Comparison of ENCODE assay signal across 8 cellular contexts in the genomic region with DNA sequence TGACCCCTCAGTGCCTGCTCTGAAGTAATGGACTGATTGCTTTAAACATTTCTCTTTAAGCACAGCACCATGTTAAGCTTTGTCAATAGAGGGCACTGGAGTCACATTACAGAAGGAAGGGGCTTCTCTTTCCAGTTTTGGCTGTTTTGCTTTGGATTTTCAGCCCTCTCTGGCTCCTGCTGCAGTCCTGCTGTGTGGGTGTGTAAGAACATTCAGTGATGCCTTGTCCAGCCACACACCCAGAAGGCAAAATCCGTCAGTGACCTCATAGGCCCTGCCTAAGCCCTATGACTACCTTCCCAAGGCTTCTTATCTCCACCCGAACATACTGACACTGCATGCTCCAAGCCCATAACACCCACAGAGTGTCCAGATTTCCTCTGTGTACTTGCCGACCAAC.
DNase-seq lines count a peak whose midpoint lies in the region; ATAC-seq and TF ChIP-seq lines count a peak whose summit lies in the region.

No MANE protein-coding gene starts in this region.

- H2BK15ac ChIP-seq in mesenchymal stem cell (ENCODE audit: low read depth, poor library complexity, severe bottlenecking): peak overlapping the region; percentile 21

- peak overlapping the region; percentile 12 to 96 for H2BK12ac ChIP-seq in mesenchymal stem cell (ENCODE audit: low read length in 2 of 2)

- no peak overlapping the region for H2AK5ac ChIP-seq in mesenchymal stem cell (ENCODE audit: low read length, severe bottlenecking)

- no peak overlapping the region for H2BK120ac ChIP-seq in mesenchymal stem cell (ENCODE audit: low read depth, low read length)

- H3K4me2 ChIP-seq in mesenchymal stem cell (ENCODE audit: low read length, poor library complexity, severe bottlenecking): no peak overlapping the region

- peak overlapping the region; percentile 9 to 89 for H3K4ac ChIP-seq in mesenchymal stem cell (ENCODE audit: low read depth in 1 of 2, low read length in 2 of 2)

- H3K36me3 ChIP-seq in GM06990 (ENCODE audit: control insufficient read depth, insufficient read depth, low read length) (no peaks in the 10 kb centered on the region), mesenchymal stem cell (ENCODE audit: control insufficient read depth in 1 of 2, insufficient read depth in 2 of 2, low read depth in 1 of 2, low read length in 2 of 2) (no peaks in the 10 kb centered on the region)

- no peak overlapping the region for H3K4me3 Mint-ChIP-seq in chondrocyte (ENCODE audit: unreplicated experiment)

- H3K9me3 ChIP-seq in mesenchymal stem cell (ENCODE audit: control insufficient read depth, low read length): no peaks in the 10 kb centered on the region

- H3K36me3 Mint-ChIP-seq in chondrocyte (ENCODE audit: low read depth): no peaks in the 10 kb centered on the region

- no peak for ATAC-seq in HG02840 (IDR thresholded peaks at IDR 0.05; ENCODE audit: low FRiP score, unreplicated experiment)

- H4K91ac ChIP-seq in mesenchymal stem cell (ENCODE audit: low read length): peak overlapping the region; percentile 70

- TF ChIP-seq CTCF in GM06990 (IDR thresholded peaks at IDR 0.05; ENCODE audit: insufficient read depth, low read length, poor library complexity, severe bottlenecking) (peak; percentile 55), HFF-Myc (IDR thresholded peaks at IDR 0.05; ENCODE audit: low read depth, low read length, missing control alignments) (peak; percentile 64), chondrocyte (IDR thresholded peaks at IDR 0.05) (peak; percentile 89)

- no peaks in the 10 kb centered on the region for H3K27me3 Mint-ChIP-seq in chondrocyte (ENCODE audit: low read depth)

- H3K14ac ChIP-seq in mesenchymal stem cell (ENCODE audit: low read length in 2 of 2): no peak overlapping the region

- no peaks in the 10 kb centered on the region for H3K9me3 Mint-ChIP-seq in chondrocyte (ENCODE audit: low read depth)

- DNase-seq in GM06990 (ENCODE audit: extremely low read depth, insufficient read length) (peak; percentile 25), HFF-Myc (ENCODE audit: extremely low read depth, low read depth) (peak; percentile 56), NCI-H446 (lab: John Stamatoyannopoulos, UW) (peak; percentile 42 to 83), chondrocyte (ENCODE audit: low spot score) (no peak), mesenchymal stem cell (peak; percentile 68), NCI-H187 (lab: John Stamatoyannopoulos, UW) (no peak), T1000 (lab: John Stamatoyannopoulos, UW) (no peak)

- peaks cover 3% of the 10 kb centered on the region for H3K4me1 ChIP-seq in mesenchymal stem cell (ENCODE audit: control insufficient read depth, insufficient read depth, low read depth, low read length)

- H3K23ac ChIP-seq in mesenchymal stem cell (ENCODE audit: low read length in 2 of 2): no peak overlapping the region

- no peak overlapping the region for H2BK5ac ChIP-seq in mesenchymal stem cell (ENCODE audit: low read depth, low read length, poor library complexity, severe bottlenecking)

- peaks cover 22% of the 10 kb centered on the region for H3K4me1 Mint-ChIP-seq in chondrocyte (ENCODE audit: low read depth)

- peak overlapping the region; percentile 56 for H3K9ac ChIP-seq in mesenchymal stem cell (ENCODE audit: low read length)

- H3K27me3 ChIP-seq in GM06990 (replicated peaks; ENCODE audit: control insufficient read depth, insufficient read depth, low read length): no peaks in the 10 kb centered on the region
- H3K27me3 ChIP-seq in mesenchymal stem cell (ENCODE audit: control insufficient read depth in 1 of 2, insufficient read depth in 1 of 2, low read length in 2 of 2): no peaks in the 10 kb centered on the region

- H4K8ac ChIP-seq in mesenchymal stem cell (ENCODE audit: low read length): peak overlapping the region; percentile 27

- peak overlapping the region; percentile 61 to 71 for H3K18ac ChIP-seq in mesenchymal stem cell (ENCODE audit: low read depth in 1 of 2, low read length in 2 of 2)

- no peak overlapping the region for H3K4me3 ChIP-seq in GM06990 (replicated peaks; ENCODE audit: low read depth, low read length)
- H3K4me3 ChIP-seq in HFF-Myc (replicated peaks; ENCODE audit: low read depth, low read length): no peak overlapping the region
- H3K4me3 ChIP-seq in mesenchymal stem cell (ENCODE audit: insufficient read depth in 1 of 2, low read depth in 1 of 2, low read length in 2 of 2): no peak overlapping the region

- WGBS in mesenchymal stem cell: 38% methylated on average over 3 of the region's 3 CpGs

- H3K79me1 ChIP-seq in mesenchymal stem cell (replicated peaks; ENCODE audit: low read length, poor library complexity, severe bottlenecking): no peaks in the 10 kb centered on the region

- H3K27ac ChIP-seq in mesenchymal stem cell (ENCODE audit: low read length, poor library complexity, severe bottlenecking): no peak overlapping the region

- peak overlapping the region; percentile 82 for H3K27ac Mint-ChIP-seq in chondrocyte (ENCODE audit: unreplicated experiment)

- H2AFZ ChIP-seq in mesenchymal stem cell (ENCODE audit: low read depth, low read length): peak overlapping the region; percentile 15

Comparison
In these comparisons a context has a peak if more than half of its experiments do, and no peak if none do; other contexts are left out.
1. DNase-seq: peak in GM06990 (single experiment), HFF-Myc (single experiment), NCI-H446 (2 of 2) and mesenchymal stem cell (single experiment); none in chondrocyte (single experiment), NCI-H187 (0 of 2) and T1000 (single experiment).
2. Peak in every context shown above with its lines, with median percentiles within 50 percentile points of each other: CTCF ChIP-seq.